ENCODE assay signal across 15 cellular contexts in genomic region chr19:56245764-56246163, GRCh38. TPM values are rescaled to one million over a fixed set of nuclear protein-coding genes. Genes with fewer than 3 reads are reported as not detected.
"Had no signal": no experiment of that assay in that cellular context is flagged by ENCODE, and none has a peak within 500 bp of the region (broad histone marks: within the 10 kb centered on the region; RNA-seq: fewer than 3 reads in every experiment).

No MANE protein-coding gene starts in this region.

RNA-seq across cellular contexts. Expression of gene EDDM13, which starts 26.8 kb away (rescaled TPM):
- total RNA-seq: activated B cell treated with CpG ODN at 0.5 μM for 24 hours, astrocyte, bronchial epithelial cell, cardiac septum, cerebellum, gastrocnemius medialis, heart left ventricle had no signal

RNA-seq across cellular contexts. Expression of gene ZSCAN5C, which starts 43.7 kb away (rescaled TPM):
- total RNA-seq: activated B cell treated with CpG ODN at 0.5 μM for 24 hours; activated CD8-positive, alpha-beta T cell treated with anti-CD3 and anti-CD28 coated beads for 36 hours; activated T-cell treated with anti-CD3 and anti-CD28 coated beads, Interleukin-2, amount 50 U/mL, for 4 hours; activated T-helper 17 cell treated with anti-CD3 and anti-CD28 coated beads, Interleukin-2, amount 50 U/mL, for 72 hours; astrocyte; bronchial epithelial cell; cardiac septum; cerebellum; dorsolateral prefrontal cortex; esophagus muscularis mucosa; foreskin keratinocyte; gastrocnemius medialis; heart left ventricle; T-helper 2 cell treated with Interferon-gamma antibody and Interleukin-4, amounts not matched to agents 100 ng/mL and 5 ng/mL, for 36 hours had no signal
- polyA plus RNA-seq: adipose tissue, foreskin keratinocyte, heart left ventricle had no signal

RNA-seq across cellular contexts. Expression of gene ZSCAN5B, which starts 48.2 kb away (rescaled TPM):
- total RNA-seq: activated B cell treated with CpG ODN at 0.5 μM for 24 hours; activated CD8-positive, alpha-beta T cell treated with anti-CD3 and anti-CD28 coated beads for 36 hours; activated T-cell treated with anti-CD3 and anti-CD28 coated beads, Interleukin-2, amount 50 U/mL, for 4 hours; astrocyte; bronchial epithelial cell; cardiac septum; cerebellum; foreskin keratinocyte; gastrocnemius medialis; heart left ventricle; T-helper 2 cell treated with Interferon-gamma antibody and Interleukin-4, amounts not matched to agents 100 ng/mL and 5 ng/mL, for 36 hours had no signal
